ENCODE assay signal across 1 cellular context in the genomic region with DNA sequence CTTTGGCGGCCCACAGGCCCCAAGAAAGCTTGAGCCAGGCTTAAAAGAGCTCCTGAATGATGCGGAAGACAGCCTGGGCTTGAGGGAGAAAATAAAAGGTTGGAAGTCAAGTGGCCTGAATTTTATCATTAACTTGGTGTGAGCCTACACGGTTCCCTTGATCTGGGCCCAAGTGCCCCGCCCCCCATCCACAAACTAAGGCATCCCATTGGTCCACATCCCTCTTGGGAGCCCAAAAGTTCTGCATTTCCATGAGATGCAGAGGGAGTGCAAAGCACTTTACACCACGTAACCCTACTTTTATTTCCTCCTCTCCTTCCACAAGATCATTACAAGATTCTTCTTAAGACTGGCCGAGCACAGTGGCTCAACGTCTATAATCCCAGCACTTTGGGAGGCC.
TF ChIP-seq lines count a peak whose summit lies in the region.

No MANE protein-coding gene starts in this region.

TF ChIP-seq in H1, 55 proteins besides CTCF, POLR2A, EP300 and RAD21 (continued from another document):
- TF ChIP-seq HDAC6 (IDR thresholded peaks at IDR 0.05; ENCODE audit: low read depth, low read length) (no peak), TAF7 (optimal IDR thresholded peaks at IDR 0.05; ENCODE audit: borderline replicate concordance, low read depth, low read length) (no peak), TEAD4 (IDR thresholded peaks at IDR 0.05; ENCODE audit: low read depth, low read length) (no peak), CHD7 (IDR thresholded peaks at IDR 0.05; ENCODE audit: insufficient replicate concordance, low read length) (no peak), CHD1 (IDR thresholded peaks at IDR 0.05; ENCODE audit: low read depth, low read length) (no peak), MAFK (IDR thresholded peaks at IDR 0.05; ENCODE audit: low read depth, low read length) (no peak), YY1 (IDR thresholded peaks at IDR 0.05; ENCODE audit: low read depth, low read length) (no peak), ASH2L (IDR thresholded peaks at IDR 0.05; ENCODE audit: low read length) (no peak)
TF ChIP-seq in H1: peak in this region for 0.
